In genomic region chrX:77901506-77901905, GRCh38 we compare ENCODE assay signal across 1 cellular context.
TF ChIP-seq lines count a peak whose summit lies in the region.

No MANE protein-coding gene starts in this region.

TF ChIP-seq in A549, 52 proteins besides CTCF, POLR2A, EP300 and RAD21 (continued from another document):
- TF ChIP-seq, protein P1, sequence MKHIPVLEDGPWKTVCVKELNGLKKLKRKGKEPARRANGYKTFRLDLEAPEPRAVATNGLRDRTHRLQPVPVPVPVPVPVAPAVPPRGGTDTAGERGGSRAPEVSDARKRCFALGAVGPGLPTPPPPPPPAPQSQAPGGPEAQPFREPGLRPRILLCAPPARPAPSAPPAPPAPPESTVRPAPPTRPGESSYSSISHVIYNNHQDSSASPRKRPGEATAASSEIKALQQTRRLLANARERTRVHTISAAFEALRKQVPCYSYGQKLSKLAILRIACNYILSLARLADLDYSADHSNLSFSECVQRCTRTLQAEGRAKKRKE (CRISPR knock-in tag; IDR thresholded peaks at IDR 0.05; ENCODE audit: low read depth) = no peak
- no peak for TF ChIP-seq EHMT2 (IDR thresholded peaks at IDR 0.05; ENCODE audit: low read depth)
- no peak for TF ChIP-seq HOXB5 (CRISPR knock-in tag; IDR thresholded peaks at IDR 0.05)
- TF ChIP-seq, protein P2, sequence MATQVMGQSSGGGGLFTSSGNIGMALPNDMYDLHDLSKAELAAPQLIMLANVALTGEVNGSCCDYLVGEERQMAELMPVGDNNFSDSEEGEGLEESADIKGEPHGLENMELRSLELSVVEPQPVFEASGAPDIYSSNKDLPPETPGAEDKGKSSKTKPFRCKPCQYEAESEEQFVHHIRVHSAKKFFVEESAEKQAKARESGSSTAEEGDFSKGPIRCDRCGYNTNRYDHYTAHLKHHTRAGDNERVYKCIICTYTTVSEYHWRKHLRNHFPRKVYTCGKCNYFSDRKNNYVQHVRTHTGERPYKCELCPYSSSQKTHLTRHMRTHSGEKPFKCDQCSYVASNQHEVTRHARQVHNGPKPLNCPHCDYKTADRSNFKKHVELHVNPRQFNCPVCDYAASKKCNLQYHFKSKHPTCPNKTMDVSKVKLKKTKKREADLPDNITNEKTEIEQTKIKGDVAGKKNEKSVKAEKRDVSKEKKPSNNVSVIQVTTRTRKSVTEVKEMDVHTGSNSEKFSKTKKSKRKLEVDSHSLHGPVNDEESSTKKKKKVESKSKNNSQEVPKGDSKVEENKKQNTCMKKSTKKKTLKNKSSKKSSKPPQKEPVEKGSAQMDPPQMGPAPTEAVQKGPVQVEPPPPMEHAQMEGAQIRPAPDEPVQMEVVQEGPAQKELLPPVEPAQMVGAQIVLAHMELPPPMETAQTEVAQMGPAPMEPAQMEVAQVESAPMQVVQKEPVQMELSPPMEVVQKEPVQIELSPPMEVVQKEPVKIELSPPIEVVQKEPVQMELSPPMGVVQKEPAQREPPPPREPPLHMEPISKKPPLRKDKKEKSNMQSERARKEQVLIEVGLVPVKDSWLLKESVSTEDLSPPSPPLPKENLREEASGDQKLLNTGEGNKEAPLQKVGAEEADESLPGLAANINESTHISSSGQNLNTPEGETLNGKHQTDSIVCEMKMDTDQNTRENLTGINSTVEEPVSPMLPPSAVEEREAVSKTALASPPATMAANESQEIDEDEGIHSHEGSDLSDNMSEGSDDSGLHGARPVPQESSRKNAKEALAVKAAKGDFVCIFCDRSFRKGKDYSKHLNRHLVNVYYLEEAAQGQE (IDR thresholded peaks at IDR 0.05) = no peak
- TF ChIP-seq JUN (IDR thresholded peaks at IDR 0.05) = no peak
- no peak for TF ChIP-seq FOSL2 (IDR thresholded peaks at IDR 0.05)
- TF ChIP-seq FOSL2 (CRISPR knock-in tag; IDR thresholded peaks at IDR 0.05) = no peak
- TF ChIP-seq, protein P3, sequence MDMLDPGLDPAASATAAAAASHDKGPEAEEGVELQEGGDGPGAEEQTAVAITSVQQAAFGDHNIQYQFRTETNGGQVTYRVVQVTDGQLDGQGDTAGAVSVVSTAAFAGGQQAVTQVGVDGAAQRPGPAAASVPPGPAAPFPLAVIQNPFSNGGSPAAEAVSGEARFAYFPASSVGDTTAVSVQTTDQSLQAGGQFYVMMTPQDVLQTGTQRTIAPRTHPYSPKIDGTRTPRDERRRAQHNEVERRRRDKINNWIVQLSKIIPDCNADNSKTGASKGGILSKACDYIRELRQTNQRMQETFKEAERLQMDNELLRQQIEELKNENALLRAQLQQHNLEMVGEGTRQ (IDR thresholded peaks at IDR 0.05) = no peak
- no peak for TF ChIP-seq FOXS1 (CRISPR knock-in tag; IDR thresholded peaks at IDR 0.05)
- TF ChIP-seq PHF8 (IDR thresholded peaks at IDR 0.05; ENCODE audit: borderline replicate concordance, low read depth) = no peak
- TF ChIP-seq CHD4 (IDR thresholded peaks at IDR 0.05; ENCODE audit: borderline replicate concordance) = no peak
- no peak for TF ChIP-seq TFCP2L1 (CRISPR knock-in tag; IDR thresholded peaks at IDR 0.05)
- TF ChIP-seq HDAC2 (IDR thresholded peaks at IDR 0.05) = no peak
- no peak for TF ChIP-seq HOXB13 (CRISPR knock-in tag; IDR thresholded peaks at IDR 0.05; ENCODE audit: low read depth)
- TF ChIP-seq RNF2 (IDR thresholded peaks at IDR 0.05; ENCODE audit: borderline replicate concordance, low read depth) = no peak
- TF ChIP-seq MYC (IDR thresholded peaks at IDR 0.05; ENCODE audit: borderline replicate concordance, low read length) = no peak
- no peak for TF ChIP-seq ZC3H11A (IDR thresholded peaks at IDR 0.05)
- no peak for TF ChIP-seq RFX5 (IDR thresholded peaks at IDR 0.05)
TF ChIP-seq in A549: peak in this region for 0.
